ENCODE assay signal across 20 cellular contexts in genomic region chr5:103333376-103333775, GRCh38.
"Had no signal": no experiment of that assay in that cellular context is flagged by ENCODE, and none has a peak within 500 bp of the region (broad histone marks: within the 10 kb centered on the region; RNA-seq: fewer than 3 reads in every experiment).

No MANE protein-coding gene starts in this region.

- H3K4me1 ChIP-seq: SJSA1 had no signal

- H3K36me3 ChIP-seq: MG63, SJSA1 had no signal

- H3K9me3 ChIP-seq: MG63, SJSA1 had no signal

- H3K4me3 ChIP-seq: MG63, SJSA1, SK-N-MC had no signal

- H3K27me3 ChIP-seq: SJSA1 had no signal

- DNase-seq: Karpas-422, KG1, MG63, NCI-H1092, NCI-H1436, NCI-H187, NCI-H2029, NCI-H2081 treated with DMSO at 0.1 percent for 48 hours, NCI-H2171, NCI-H226, NCI-H446, NCI-H510A, NCI-H524 treated with DMSO at 0.1 percent for 48 hours, NCI-H69, NCI-H774, Right ventricle myocardium superior, RPMI8226, SIG-M5 had no signal

- H3K27ac ChIP-seq: SJSA1, SK-N-MC had no signal
